Comparison of ENCODE assay signal across 19 cellular contexts in genomic region chr10:112622786-112623185, GRCh38.
DNase-seq lines count a peak whose midpoint lies in the region; ATAC-seq, FAIRE-seq and TF ChIP-seq lines count a peak whose summit lies in the region.
"Had no signal": no experiment of that assay in that cellular context is flagged by ENCODE, and none has a peak within 500 bp of the region (broad histone marks: within the 10 kb centered on the region; RNA-seq: fewer than 3 reads in every experiment).

No MANE protein-coding gene starts in this region.

- CTCF ChIA-PET in A673 (lab: Charles Lee) = no interaction called here

- DNase-seq in GM18507 (ENCODE audit: extremely low spot score, insufficient read length, low read depth) (no peak), amniotic epithelial cell (ENCODE audit: low read depth) (peak; percentile 72), fibroblast of the aortic adventitia (ENCODE audit: low read depth) (peak; percentile 63), stromal cell of bone marrow (ENCODE audit: low read depth) (peak; percentile 9), NCI-H2081 treated with DMSO at 0.1 percent for 48 hours (lab: John Stamatoyannopoulos, UW) (no peak), nucleus accumbens (lab: John Stamatoyannopoulos, UW) (no peak), A673 (ENCODE audit: low spot score) (no peak)
- DNase-seq: BE2C; Calu3; CD4-positive, alpha-beta memory T cell; DMS53; NCI-H1048; NCI-H524 had no signal

- ATAC-seq in GM18517 (IDR thresholded peaks at IDR 0.05; ENCODE audit: unreplicated experiment) = no peak
- ATAC-seq: GM23338, HepG2, Panc1, Right ventricle myocardium inferior had no signal

- FAIRE-seq in GM18507 (lab: Jason Lieb, UNC) = peak; percentile 47
- FAIRE-seq: HepG2 had no signal

- no peaks in the 10 kb centered on the region for H3K4me1 ChIP-seq in A673 (ENCODE audit: insufficient read depth, low read length, poor library complexity, severe bottlenecking)
- H3K4me1 ChIP-seq: BE2C had no signal

- TF ChIP-seq CTCF in fibroblast of the aortic adventitia (IDR thresholded peaks at IDR 0.05; ENCODE audit: insufficient read depth, low read length) (no peak), A673 (conservative IDR thresholded peaks at IDR 0.05; ENCODE audit: low read depth, low read length) (no peak)

- no TSS peak for BruUV-seq in A673 (replicated peaks; lab: Mats Ljungman, UMichigan)

- H3K4me3 ChIP-seq in fibroblast of the aortic adventitia (ENCODE audit: low read depth, low read length) = no peak overlapping the region
- no peak overlapping the region for H3K4me3 ChIP-seq in A673 (ENCODE audit: low read depth, low read length, poor library complexity, severe bottlenecking)
- H3K4me3 ChIP-seq: GM23338 had no signal

- intact Hi-C loops in A673 (cut with micrococcal nuclease; ENCODE audit: unreplicated experiment) = no loop called here

- H3K27ac ChIP-seq in A673 (ENCODE audit: low read depth, low read length, poor library complexity, severe bottlenecking) = no peak overlapping the region
- H3K27ac ChIP-seq: KMS-11 had no signal

- POLR2A ChIA-PET in A673 (lab: Charles Lee; ENCODE audit: low non-redundant PET) = no interaction called here

- H3K27me3 ChIP-seq in A673 (replicated peaks; ENCODE audit: insufficient read depth, low read depth, low read length, poor library complexity) = no peaks in the 10 kb centered on the region
- H3K27me3 ChIP-seq: BE2C had no signal

- no peaks in the 10 kb centered on the region for H3K9me3 ChIP-seq in A673 (ENCODE audit: low read depth, low read length, poor library complexity, severe bottlenecking)
- H3K9me3 ChIP-seq: BE2C had no signal

- no peaks in the 10 kb centered on the region for H3K36me3 ChIP-seq in A673 (ENCODE audit: insufficient read depth, low read length, poor library complexity, severe bottlenecking)
- H3K36me3 ChIP-seq: BE2C had no signal

Comparison
In these comparisons a context has a peak if more than half of its experiments do, and no peak if none do; other contexts are left out.
1. DNase-seq: peak in amniotic epithelial cell (single experiment), fibroblast of the aortic adventitia (single experiment) and stromal cell of bone marrow (single experiment); none in GM18507 (single experiment), NCI-H2081 treated with DMSO at 0.1 percent for 48 hours (single experiment), nucleus accumbens (0 of 56) and A673 (single experiment).